23 cellular contexts compared by ENCODE assay signal in genomic region chr11:94739331-94739730, GRCh38. TPM values are rescaled to one million over a fixed set of nuclear protein-coding genes. Genes with fewer than 3 reads are reported as not detected.
DNase-seq lines count a peak whose midpoint lies in the region; ATAC-seq, FAIRE-seq and TF ChIP-seq lines count a peak whose summit lies in the region.
"Had no signal": no experiment of that assay in that cellular context is flagged by ENCODE, and none has a peak within 500 bp of the region (broad histone marks: within the 10 kb centered on the region; RNA-seq: fewer than 3 reads in every experiment).

No MANE protein-coding gene starts in this region.

- H4K8ac ChIP-seq in mesendoderm (ENCODE audit: low read depth, low read length): no peak overlapping the region

- H3K4me3 ChIP-seq in dorsolateral prefrontal cortex (peak overlapping the region in 43 of 59 donors; percentile 2 to 81 (median 69)), mesendoderm (ENCODE audit: low read length) (no peak overlapping the region), small intestine (ENCODE audit: low read depth in 1 of 2, low read length in 2 of 2) (no peak overlapping the region)
- H3K4me3 ChIP-seq: GM12878 had no signal

- peak overlapping the region; percentile 37 for H3K56ac ChIP-seq in mesendoderm (ENCODE audit: low read length)

- peaks cover 5% of the 10 kb centered on the region for H3K79me2 ChIP-seq in mesendoderm (ENCODE audit: control insufficient read depth, insufficient read depth, low read length)

- H3K4me2 ChIP-seq in mesendoderm (ENCODE audit: low read length): no peak overlapping the region
- H3K4me2 ChIP-seq: KMS-11 had no signal

- no peaks in the 10 kb centered on the region for H3K9me3 ChIP-seq in small intestine (ENCODE audit: control insufficient read depth, low read depth)
- H3K9me3 ChIP-seq: BLaER1 had no signal

- no peak overlapping the region for H3K9ac ChIP-seq in mesendoderm (ENCODE audit: low read length)
- H3K9ac ChIP-seq: BLaER1, KMS-11 had no signal

- no peak for FAIRE-seq in small intestine (lab: Jason Lieb, UNC)
- FAIRE-seq: A204.1, D721Med, GM12878, HepG2, RCC 7860 had no signal

- DNase-seq in NCI-H748 (lab: John Stamatoyannopoulos, UW; ENCODE audit: unreplicated experiment) (peak; percentile 53), NCI-H748 treated with DMSO at 0.1 percent for 48 hours (lab: John Stamatoyannopoulos, UW) (no peak), dorsolateral prefrontal cortex (no peak), mesendoderm (peak; percentile 56), activated gamma-delta T cell (lab: John Stamatoyannopoulos, UW) (no peak), small intestine (no peak)
- DNase-seq: CD8-positive, alpha-beta memory T cell; DND-41; GDM1; GOT3; NCI-H1694; NCI-H2107; Right ventricle myocardium superior had no signal

- H3K79me1 ChIP-seq in mesendoderm (ENCODE audit: low read length): peaks cover 3% of the 10 kb centered on the region

- peak overlapping the region; percentile 80 for H2AK5ac ChIP-seq in mesendoderm (ENCODE audit: low read length)

- H3K4ac ChIP-seq in mesendoderm (ENCODE audit: low read depth, low read length): no peak overlapping the region

- no peak overlapping the region for H3K23ac ChIP-seq in mesendoderm (ENCODE audit: low read length)

- peak overlapping the region in 22 of 59 donors; percentile 7 to 72 (median 38) for H3K27ac ChIP-seq in dorsolateral prefrontal cortex
- peak overlapping the region; percentile 15 for H3K27ac ChIP-seq in mesendoderm (ENCODE audit: low read depth, low read length)
- H3K27ac ChIP-seq in small intestine (ENCODE audit: low read depth in 1 of 2, low read length in 1 of 2): no peak overlapping the region
- H3K27ac ChIP-seq: BLaER1, KMS-11, SK-N-MC had no signal

- no peak overlapping the region for H2BK15ac ChIP-seq in mesendoderm (replicated peaks; ENCODE audit: low read depth)

- intact Hi-C loops in dorsolateral prefrontal cortex (cut with DNase I): no loop called here

- peaks cover 28% of the 10 kb centered on the region for H3K4me1 ChIP-seq in mesendoderm (ENCODE audit: control insufficient read depth, low read depth, low read length)
- no peaks in the 10 kb centered on the region for H3K4me1 ChIP-seq in small intestine (ENCODE audit: control insufficient read depth in 2 of 2, insufficient read depth in 1 of 2, low read depth in 1 of 2, low read length in 1 of 2)

- H3K18ac ChIP-seq in mesendoderm (ENCODE audit: low read length): peak overlapping the region; percentile 7

- no peaks in the 10 kb centered on the region for H3K27me3 ChIP-seq in dorsolateral prefrontal cortex
- no peaks in the 10 kb centered on the region for H3K27me3 ChIP-seq in mesendoderm (ENCODE audit: insufficient read depth, low read length, poor library complexity)
- H3K27me3 ChIP-seq in small intestine (ENCODE audit: control insufficient read depth in 2 of 2, insufficient read depth in 2 of 2, low read length in 2 of 2): peaks cover 0 to 11% of the 10 kb centered on the region in 2 donors

- H4K5ac ChIP-seq in mesendoderm (ENCODE audit: low read length): no peak overlapping the region

- H2BK5ac ChIP-seq in mesendoderm (ENCODE audit: low read length): peak overlapping the region; percentile 17

- WGBS in mesendoderm (ENCODE audit: extremely low coverage, insufficient coverage, low lambda C conversion rate): no CpG with 5 or more reads among the region's 2 CpGs
- 67 to 75% (median 68%) methylated on average over 2 of the region's 2 CpGs for WGBS in small intestine, 3 donors

- H3K36me3 ChIP-seq in mesendoderm (ENCODE audit: control insufficient read depth, insufficient read depth, low read length) (no peaks in the 10 kb centered on the region), small intestine (ENCODE audit: control insufficient read depth in 2 of 2, insufficient read depth in 2 of 2, low read length in 2 of 2) (no peaks in the 10 kb centered on the region)
- H3K36me3 ChIP-seq: BLaER1 had no signal

- peak overlapping the region; percentile 62 for H2BK120ac ChIP-seq in mesendoderm (ENCODE audit: low read depth, low read length)

- ATAC-seq in HG03378 (IDR thresholded peaks at IDR 0.05; ENCODE audit: unreplicated experiment) (no peak), GM21367 (IDR thresholded peaks at IDR 0.05; ENCODE audit: unreplicated experiment) (no peak)
- ATAC-seq: GM12878, HepG2 had no signal

- no peak for TF ChIP-seq CTCF in dorsolateral prefrontal cortex (IDR thresholded peaks at IDR 0.05 in 54 of 56, conservative IDR thresholded peaks at IDR 0.05 in 2 of 56; ENCODE audit: low read depth in 1 of 56, partially characterized antibody in 56 of 56)

RNA-seq across cellular contexts. Expression of gene AMOTL1, which starts 28.8 kb away (rescaled TPM):
- total RNA-seq in dorsolateral prefrontal cortex: 10 to 100 TPM; 13.5 to 35.0 (median 20.8) TPM
- 37.8 TPM for polyA plus RNA-seq in mesendoderm (2013, experiment 1 of 2)
- 36.9 TPM for polyA plus RNA-seq in mesendoderm (2013, experiment 2 of 2)
- polyA plus RNA-seq in small intestine: 1 to 10 TPM in 1 of 3 donors, under 1 TPM in 2; 0.81 to 6.6 (median 0.89) TPM

Comparison
In these comparisons a context has a peak if more than half of its experiments do, and no peak if none do; other contexts are left out.
1. DNase-seq: peak in NCI-H748 (single experiment) and mesendoderm (single experiment); none in NCI-H748 treated with DMSO at 0.1 percent for 48 hours (single experiment), dorsolateral prefrontal cortex (0 of 10), activated gamma-delta T cell (single experiment) and small intestine (single experiment).
2. H3K4me3 ChIP-seq: peak in dorsolateral prefrontal cortex (43 of 59); none in mesendoderm (single experiment) and small intestine (0 of 2).